In the genomic region with DNA sequence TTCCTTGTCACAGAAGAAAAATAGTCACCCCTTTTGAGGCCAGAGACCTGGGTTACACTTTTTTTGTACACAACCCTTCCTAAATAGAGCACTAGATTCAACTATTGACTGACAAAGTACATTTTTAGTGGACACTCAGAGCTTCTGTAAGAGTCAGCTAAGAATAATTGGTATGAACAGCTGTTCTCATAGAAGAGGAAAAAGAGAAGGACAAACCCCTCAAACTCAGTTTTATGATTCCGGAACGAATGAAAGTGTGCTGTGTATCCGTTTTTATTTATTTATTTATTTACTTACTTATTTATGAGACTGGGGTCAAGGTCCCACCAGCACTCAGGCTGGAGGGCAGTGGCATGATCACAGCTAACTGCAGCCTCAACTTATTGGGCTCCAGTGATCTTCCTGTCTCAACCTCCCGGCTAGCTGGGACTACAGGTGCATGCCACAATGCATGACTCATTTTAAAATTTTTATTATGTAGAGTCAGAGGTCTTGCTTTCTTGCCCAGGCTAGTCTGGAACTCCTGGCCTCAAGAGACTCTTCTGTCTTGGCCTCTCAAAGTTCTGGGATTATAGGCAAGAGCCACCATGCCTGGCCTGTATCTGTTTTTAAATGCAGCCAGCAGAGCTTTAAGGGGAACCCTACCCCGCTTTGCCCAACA, we compare ENCODE assay signal across 21 cellular contexts. TPM values are rescaled to one million over a fixed set of nuclear protein-coding genes. Genes with fewer than 3 reads are reported as not detected.
DNase-seq lines count a peak whose midpoint lies in the region; ATAC-seq, FAIRE-seq and TF ChIP-seq lines count a peak whose summit lies in the region.
"Had no signal": no experiment of that assay in that cellular context is flagged by ENCODE, and none has a peak within 500 bp of the region (broad histone marks: within the 10 kb centered on the region; RNA-seq: fewer than 3 reads in every experiment).

No MANE protein-coding gene starts in this region.

- no peaks in the 10 kb centered on the region for H3K9me3 Mint-ChIP-seq in GM23338
- H3K9me3 Mint-ChIP-seq: nephron; T-helper 2 cell treated with Interferon-gamma antibody and Interleukin-4, amounts not matched to agents 5 μg/mL and 100 μg/mL, for 36 hours had no signal

- H3K4me2 ChIP-seq in GM23338: no peak overlapping the region

- DNase-seq in GM23338 (ENCODE audit: low spot score) (no peak), Panc1 (ENCODE audit: low read depth, low spot score) (no peak), foreskin keratinocyte (peak; percentile 65 to 85), renal cortical epithelial cell (ENCODE audit: low read depth) (peak; percentile 73), GM12892 (ENCODE audit: insufficient read length) (no peak), superior temporal gyrus (ENCODE audit: extremely low spot score) (no peak), GOT3 (lab: John Stamatoyannopoulos, UW) (no peak)
- DNase-seq: activated CD4-positive, alpha-beta T cell treated with anti-CD3 and anti-CD28 coated beads for 1 hour; activated CD8-positive, alpha-beta memory T cell treated with anti-CD3 and anti-CD28 coated beads, Interleukin-2, amount 50 U/mL, for 4 hours; activated naive CD4-positive, alpha-beta T cell treated with Interleukin-2 at 50 U/mL for 16 hours; cortex of kidney; DMS 273 treated with DMSO at 0.1 percent for 48 hours; left ventricle myocardium superior; MV-4-11; NCI-H2107; NCI-H82; psoas muscle; Right ventricle myocardium superior; stimulated activated CD4-positive, alpha-beta T cell treated with anti-CD3 and anti-CD28 coated beads, Interleukin-15, amount 100 ng/mL, for 24 hours had no signal

- H3K4me1 ChIP-seq in GM23338 (ENCODE audit: insufficient read depth) (peaks cover 24% of the 10 kb centered on the region), Panc1 (ENCODE audit: control insufficient read depth, insufficient read depth, low read length) (peaks cover 5% of the 10 kb centered on the region), foreskin keratinocyte (peaks cover 14% of the 10 kb centered on the region)
- H3K4me1 ChIP-seq: psoas muscle had no signal

- no peaks in the 10 kb centered on the region for H3K9me3 ChIP-seq in Panc1 (ENCODE audit: control insufficient read depth, insufficient read depth, low read depth, low read length)
- H3K9me3 ChIP-seq: psoas muscle had no signal

- H3K27me3 ChIP-seq in GM23338 (ENCODE audit: insufficient read depth) (no peaks in the 10 kb centered on the region), Panc1 (ENCODE audit: control insufficient read depth, insufficient read depth, low read length) (no peaks in the 10 kb centered on the region), foreskin keratinocyte (no peaks in the 10 kb centered on the region)

- H4K20me1 ChIP-seq in GM23338 (replicated peaks; ENCODE audit: insufficient read depth): no peaks in the 10 kb centered on the region

- no peak for TF ChIP-seq POLR2A in GM12892 (IDR thresholded peaks at IDR 0.05; ENCODE audit: low read depth, low read length)

- in situ Hi-C loops in Panc1 (cut with HindIII; ENCODE audit: low pct_unique_long_range_greater_than_20kb, low sequenced_read_pairs): no loop called here

- no peaks in the 10 kb centered on the region for H3K79me2 ChIP-seq in GM23338 (replicated peaks; ENCODE audit: insufficient read depth)

- peaks cover 6% of the 10 kb centered on the region; the same call in 1 of the 2 replicates for H3F3A ChIP-seq in GM23338 (replicated peaks; ENCODE audit: low read depth)

- ATAC-seq in GM23338 (no peak), Panc1 (peak; percentile 76), foreskin keratinocyte (peak; percentile 97)
- ATAC-seq: left ventricle myocardium superior, psoas muscle had no signal

- no peak for FAIRE-seq in GM12892 (lab: Jason Lieb, UNC)

- no peaks in the 10 kb centered on the region; the same call in 1 of the 2 replicates for H3K9me2 ChIP-seq in GM23338 (ENCODE audit: insufficient read depth)

- intact Hi-C loops in Panc1 (cut with micrococcal nuclease; ENCODE audit: unreplicated experiment): no loop called here

- H3K27ac Mint-ChIP-seq in GM23338: no peak overlapping the region
- H3K27ac Mint-ChIP-seq: T-helper 2 cell treated with Interferon-gamma antibody and Interleukin-4, amounts not matched to agents 5 μg/mL and 100 μg/mL, for 36 hours had no signal

- H2AFZ ChIP-seq in GM23338: peak overlapping the region; percentile 80; the same call in 1 of the 2 replicates

- peaks cover 37% of the 10 kb centered on the region for H3K4me1 Mint-ChIP-seq in GM23338

- no peak overlapping the region for H3K4me3 ChIP-seq in GM23338
- no peak overlapping the region for H3K4me3 ChIP-seq in Panc1 (ENCODE audit: low read depth in 2 of 2, low read length in 2 of 2)
- H3K4me3 ChIP-seq: psoas muscle had no signal

- POLR2A ChIA-PET in Panc1 (lab: Charles Lee): no interaction called here

- H3K4me3 Mint-ChIP-seq in GM23338: no peak overlapping the region
- H3K4me3 Mint-ChIP-seq: nephron; T-helper 2 cell treated with Interferon-gamma antibody and Interleukin-4, amounts not matched to agents 5 μg/mL and 100 μg/mL, for 36 hours had no signal

- peaks cover 5% of the 10 kb centered on the region for H3K27me3 Mint-ChIP-seq in GM23338 (ENCODE audit: insufficient read depth, low read depth, poor library complexity)

- H3K27ac ChIP-seq in GM23338 (ENCODE audit: low read depth) (no peak overlapping the region), Panc1 (ENCODE audit: low read length) (no peak overlapping the region), foreskin keratinocyte (no peak overlapping the region)
- H3K27ac ChIP-seq: psoas muscle had no signal

- BruUV-seq in Panc1 (replicated peaks; lab: Mats Ljungman, UMichigan): no TSS peak

- no peaks in the 10 kb centered on the region for H3K36me3 Mint-ChIP-seq in GM23338 (ENCODE audit: low read depth)

- TF ChIP-seq CTCF in GM23338 (conservative IDR thresholded peaks at IDR 0.05; ENCODE audit: low read depth in 2 of 2): no peak
- TF ChIP-seq CTCF in Panc1 (IDR thresholded peaks at IDR 0.05): no peak
- TF ChIP-seq CTCF in foreskin keratinocyte (conservative IDR thresholded peaks at IDR 0.05): no peak

- H3K36me3 ChIP-seq in GM23338 (ENCODE audit: insufficient read depth) (no peaks in the 10 kb centered on the region), Panc1 (ENCODE audit: control insufficient read depth, insufficient read depth, low read length) (no peaks in the 10 kb centered on the region)

- CTCF ChIA-PET in Panc1 (lab: Charles Lee): no interaction called here

TF ChIP-seq in GM23338, 12 proteins besides CTCF, POLR2A, EP300 and RAD21 (continues in another document):
- TF ChIP-seq JUNB (IDR thresholded peaks at IDR 0.05; ENCODE audit: unreplicated experiment): no peak
- no peak for TF ChIP-seq ZNF331 (CRISPR knock-in tag; IDR thresholded peaks at IDR 0.05; ENCODE audit: low read depth)
- TF ChIP-seq EZH2 (IDR thresholded peaks at IDR 0.05; ENCODE audit: low read depth, unreplicated experiment): no peak
- TF ChIP-seq, protein P1, sequence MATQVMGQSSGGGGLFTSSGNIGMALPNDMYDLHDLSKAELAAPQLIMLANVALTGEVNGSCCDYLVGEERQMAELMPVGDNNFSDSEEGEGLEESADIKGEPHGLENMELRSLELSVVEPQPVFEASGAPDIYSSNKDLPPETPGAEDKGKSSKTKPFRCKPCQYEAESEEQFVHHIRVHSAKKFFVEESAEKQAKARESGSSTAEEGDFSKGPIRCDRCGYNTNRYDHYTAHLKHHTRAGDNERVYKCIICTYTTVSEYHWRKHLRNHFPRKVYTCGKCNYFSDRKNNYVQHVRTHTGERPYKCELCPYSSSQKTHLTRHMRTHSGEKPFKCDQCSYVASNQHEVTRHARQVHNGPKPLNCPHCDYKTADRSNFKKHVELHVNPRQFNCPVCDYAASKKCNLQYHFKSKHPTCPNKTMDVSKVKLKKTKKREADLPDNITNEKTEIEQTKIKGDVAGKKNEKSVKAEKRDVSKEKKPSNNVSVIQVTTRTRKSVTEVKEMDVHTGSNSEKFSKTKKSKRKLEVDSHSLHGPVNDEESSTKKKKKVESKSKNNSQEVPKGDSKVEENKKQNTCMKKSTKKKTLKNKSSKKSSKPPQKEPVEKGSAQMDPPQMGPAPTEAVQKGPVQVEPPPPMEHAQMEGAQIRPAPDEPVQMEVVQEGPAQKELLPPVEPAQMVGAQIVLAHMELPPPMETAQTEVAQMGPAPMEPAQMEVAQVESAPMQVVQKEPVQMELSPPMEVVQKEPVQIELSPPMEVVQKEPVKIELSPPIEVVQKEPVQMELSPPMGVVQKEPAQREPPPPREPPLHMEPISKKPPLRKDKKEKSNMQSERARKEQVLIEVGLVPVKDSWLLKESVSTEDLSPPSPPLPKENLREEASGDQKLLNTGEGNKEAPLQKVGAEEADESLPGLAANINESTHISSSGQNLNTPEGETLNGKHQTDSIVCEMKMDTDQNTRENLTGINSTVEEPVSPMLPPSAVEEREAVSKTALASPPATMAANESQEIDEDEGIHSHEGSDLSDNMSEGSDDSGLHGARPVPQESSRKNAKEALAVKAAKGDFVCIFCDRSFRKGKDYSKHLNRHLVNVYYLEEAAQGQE (IDR thresholded peaks at IDR 0.05; ENCODE audit: unreplicated experiment): no peak

RNA-seq across cellular contexts. Expression of a gene that starts 36.0 kb away (rescaled TPM):
- 80.5 and 94.8 TPM in 2 replicates for total RNA-seq in GM23338 (2014; rRNA removed; shearing (Covaris generic))
- polyA plus RNA-seq in GM23338 (2016; fragmentation: Nextera tagmentation; extraction: Ambion mirVana): 28.1 and 32.3 TPM in 2 replicates
- 9.4 TPM for total RNA-seq in Panc1 (2021; ENCODE audit: unreplicated experiment)
- 3.9 TPM for polyA plus RNA-seq in Panc1 (2012; ENCODE audit: insufficient read length)
- total RNA-seq in foreskin keratinocyte: 3.6 and 4.3 TPM in 2 replicates
- polyA plus RNA-seq in foreskin keratinocyte: 0.95 and 1.3 TPM in 2 replicates
- total RNA-seq in renal cortical epithelial cell: 7.8 and 15.4 TPM in 2 replicates
- polyA plus RNA-seq in GM12892 (2012; ENCODE audit: missing spikeins): 0.19 TPM

Comparison
In these comparisons a context has a peak if more than half of its experiments do, and no peak if none do; other contexts are left out.
1. DNase-seq: peak in foreskin keratinocyte (2 of 2) and renal cortical epithelial cell (single experiment); none in GM23338 (single experiment), Panc1 (single experiment), GM12892 (single experiment), superior temporal gyrus (single experiment) and GOT3 (single experiment).